8 cellular contexts compared by ENCODE assay signal in genomic region chr9:109119439-109120203, GRCh38. TPM values are rescaled to one million over a fixed set of nuclear protein-coding genes. Genes with fewer than 3 reads are reported as not detected.
A peak's percentile ranks its signal among the peaks of the same experiment; 100 is the strongest.
DNase-seq lines count a peak whose midpoint lies in the region; ATAC-seq and TF ChIP-seq lines count a peak whose summit lies in the region.

Gene TMEM245, minus strand, starts transcription at chr9:109119947. Its CDS starts 34 bp downstream, at chr9:109119913.

- H3K79me2 ChIP-seq in PC-9 (ENCODE audit: low read depth) = peaks cover 52% of the 10 kb centered on the region

- 0 out of 2 replicates have a peak, but pooled peaks cover 4% of the 10 kb centered on the region for H3K36me3 ChIP-seq in PC-9 (ENCODE audit: low read depth)
- no peaks in the 10 kb centered on the region for H3K36me3 ChIP-seq in mucosa of stomach (ENCODE audit: control insufficient read depth, insufficient read depth, low read length)

- H3K27ac ChIP-seq in PC-9 = peak within 1 kb of the TSS; percentile 38

- peak; percentile 90 for TF ChIP-seq POLR2A in erythroblast (IDR thresholded peaks at IDR 0.05; ENCODE audit: low read length)

- H3F3A ChIP-seq in PC-9 (ENCODE audit: insufficient read depth, low read depth) = peaks cover 7% of the 10 kb centered on the region; the same call in 1 of the 2 replicates

- peak within 1 kb of the TSS; percentile 89 for H2AFZ ChIP-seq in PC-9

- DNase-seq in DMS153 (lab: John Stamatoyannopoulos, UW) = peak; percentile 99
- DNase-seq in Jurkat, Clone E6-1 (ENCODE audit: low read depth, low spot score) = peak; percentile 99
- DNase-seq in PC-9 = peak; percentile 95 to 97
- DNase-seq in activated T-cell treated with anti-CD3 and anti-CD28 coated beads, Interleukin-2, amount 50 U/mL, for 1 hour = peak; percentile 90
- peak; percentile 98 to 99 for DNase-seq in erythroblast (lab: John Stamatoyannopoulos, UW)
- DNase-seq in stimulated activated CD8-positive, alpha-beta memory T cell treated with anti-CD3 and anti-CD28 coated beads, Interleukin-7, amount 100 ng/mL, for 1 hour (ENCODE audit: low read depth in 2 of 2) = peak; percentile 86 to 88

- H3K9me3 ChIP-seq in PC-9 (ENCODE audit: insufficient read depth, low read depth) = no peaks in the 10 kb centered on the region
- H3K9me3 ChIP-seq in mucosa of stomach (ENCODE audit: control insufficient read depth, low read length) = no peaks in the 10 kb centered on the region

- H3K9ac ChIP-seq in mucosa of stomach (ENCODE audit: low read length) = peak within 1 kb of the TSS; percentile 77

- H3K9me2 ChIP-seq in PC-9 (ENCODE audit: insufficient read depth) = no peaks in the 10 kb centered on the region; the same call in 1 of the 2 replicates

- no TSS peak for BruUV-seq in PC-9 (replicated peaks; lab: Mats Ljungman, UMichigan)

- no peak for TF ChIP-seq CTCF in PC-9 (conservative IDR thresholded peaks at IDR 0.05)

- H4K20me1 ChIP-seq in PC-9 (ENCODE audit: insufficient read depth) = peaks cover 20% of the 10 kb centered on the region

- H3K4me1 ChIP-seq in PC-9 (replicated peaks; ENCODE audit: insufficient read depth) = peaks cover 35% of the 10 kb centered on the region
- H3K4me1 ChIP-seq in mucosa of stomach (ENCODE audit: control insufficient read depth, insufficient read depth, low read length) = peaks cover 17% of the 10 kb centered on the region

- ATAC-seq in GM21619 (IDR thresholded peaks at IDR 0.05; ENCODE audit: unreplicated experiment) = peak; percentile 88

- H3K4me2 ChIP-seq in PC-9 = peak within 1 kb of the TSS; percentile 85

- POLR2A ChIA-PET in PC-9 (lab: Charles Lee; ENCODE audit: unreplicated experiment) = interaction anchor here (0.6 to 0.9 kb wide), 6 partner anchors 8 to 351 kb away, joined by 3 to 9 read pairs (median 6); no protein-coding TSS in a partner anchor

- intact Hi-C loops in PC-9 (cut with micrococcal nuclease; ENCODE audit: unreplicated experiment) = loop anchor here (1.0 to 5.0 kb wide), 3 partner anchors 21 to 198 kb away; no protein-coding TSS in a partner anchor

- CTCF ChIA-PET in PC-9 (lab: Charles Lee) = interaction anchor here (0.6 kb wide), 2 partner anchors 115 to 147 kb away, joined by 3 read pairs; no protein-coding TSS in a partner anchor

- peak within 1 kb of the TSS; percentile 89 for H3K4me3 ChIP-seq in Jurkat, Clone E6-1 (ENCODE audit: low read length)
- peak within 1 kb of the TSS; percentile 81 for H3K4me3 ChIP-seq in PC-9
- peak within 1 kb of the TSS; percentile 62 for H3K4me3 ChIP-seq in mucosa of stomach (ENCODE audit: low read length)

- H3K27me3 ChIP-seq in PC-9 (ENCODE audit: insufficient read depth, low read depth) = no peaks in the 10 kb centered on the region
- H3K27me3 ChIP-seq in mucosa of stomach (ENCODE audit: control insufficient read depth, insufficient read depth, low read length) = no peaks in the 10 kb centered on the region

RNA-seq across cellular contexts. Expression of gene TMEM245, which starts in this region (rescaled TPM):
- polyA plus RNA-seq in Jurkat, Clone E6-1 (2012; ENCODE audit: insufficient read depth, insufficient read length) = 27.6 TPM
- total RNA-seq in PC-9 (2021) = 58.7 and 60.3 TPM in 2 replicates

Comparison
In these comparisons a context has a peak if more than half of its experiments do, and no peak if none do; other contexts are left out.
1. Peak in every context shown above with its lines: DNase-seq, ATAC-seq, H3K4me3 ChIP-seq and H3K27ac ChIP-seq.